Comparison of ENCODE assay signal across 1 cellular context in genomic region chr2:197599285-197599965, GRCh38.
A peak's percentile ranks its signal among the peaks of the same experiment; 100 is the strongest.
TF ChIP-seq lines count a peak whose summit lies in the region.

No MANE protein-coding gene starts in this region.

TF ChIP-seq in K562, 482 proteins besides CTCF, POLR2A, EP300 and RAD21 (continued from another document):
- TF ChIP-seq, protein P1, sequence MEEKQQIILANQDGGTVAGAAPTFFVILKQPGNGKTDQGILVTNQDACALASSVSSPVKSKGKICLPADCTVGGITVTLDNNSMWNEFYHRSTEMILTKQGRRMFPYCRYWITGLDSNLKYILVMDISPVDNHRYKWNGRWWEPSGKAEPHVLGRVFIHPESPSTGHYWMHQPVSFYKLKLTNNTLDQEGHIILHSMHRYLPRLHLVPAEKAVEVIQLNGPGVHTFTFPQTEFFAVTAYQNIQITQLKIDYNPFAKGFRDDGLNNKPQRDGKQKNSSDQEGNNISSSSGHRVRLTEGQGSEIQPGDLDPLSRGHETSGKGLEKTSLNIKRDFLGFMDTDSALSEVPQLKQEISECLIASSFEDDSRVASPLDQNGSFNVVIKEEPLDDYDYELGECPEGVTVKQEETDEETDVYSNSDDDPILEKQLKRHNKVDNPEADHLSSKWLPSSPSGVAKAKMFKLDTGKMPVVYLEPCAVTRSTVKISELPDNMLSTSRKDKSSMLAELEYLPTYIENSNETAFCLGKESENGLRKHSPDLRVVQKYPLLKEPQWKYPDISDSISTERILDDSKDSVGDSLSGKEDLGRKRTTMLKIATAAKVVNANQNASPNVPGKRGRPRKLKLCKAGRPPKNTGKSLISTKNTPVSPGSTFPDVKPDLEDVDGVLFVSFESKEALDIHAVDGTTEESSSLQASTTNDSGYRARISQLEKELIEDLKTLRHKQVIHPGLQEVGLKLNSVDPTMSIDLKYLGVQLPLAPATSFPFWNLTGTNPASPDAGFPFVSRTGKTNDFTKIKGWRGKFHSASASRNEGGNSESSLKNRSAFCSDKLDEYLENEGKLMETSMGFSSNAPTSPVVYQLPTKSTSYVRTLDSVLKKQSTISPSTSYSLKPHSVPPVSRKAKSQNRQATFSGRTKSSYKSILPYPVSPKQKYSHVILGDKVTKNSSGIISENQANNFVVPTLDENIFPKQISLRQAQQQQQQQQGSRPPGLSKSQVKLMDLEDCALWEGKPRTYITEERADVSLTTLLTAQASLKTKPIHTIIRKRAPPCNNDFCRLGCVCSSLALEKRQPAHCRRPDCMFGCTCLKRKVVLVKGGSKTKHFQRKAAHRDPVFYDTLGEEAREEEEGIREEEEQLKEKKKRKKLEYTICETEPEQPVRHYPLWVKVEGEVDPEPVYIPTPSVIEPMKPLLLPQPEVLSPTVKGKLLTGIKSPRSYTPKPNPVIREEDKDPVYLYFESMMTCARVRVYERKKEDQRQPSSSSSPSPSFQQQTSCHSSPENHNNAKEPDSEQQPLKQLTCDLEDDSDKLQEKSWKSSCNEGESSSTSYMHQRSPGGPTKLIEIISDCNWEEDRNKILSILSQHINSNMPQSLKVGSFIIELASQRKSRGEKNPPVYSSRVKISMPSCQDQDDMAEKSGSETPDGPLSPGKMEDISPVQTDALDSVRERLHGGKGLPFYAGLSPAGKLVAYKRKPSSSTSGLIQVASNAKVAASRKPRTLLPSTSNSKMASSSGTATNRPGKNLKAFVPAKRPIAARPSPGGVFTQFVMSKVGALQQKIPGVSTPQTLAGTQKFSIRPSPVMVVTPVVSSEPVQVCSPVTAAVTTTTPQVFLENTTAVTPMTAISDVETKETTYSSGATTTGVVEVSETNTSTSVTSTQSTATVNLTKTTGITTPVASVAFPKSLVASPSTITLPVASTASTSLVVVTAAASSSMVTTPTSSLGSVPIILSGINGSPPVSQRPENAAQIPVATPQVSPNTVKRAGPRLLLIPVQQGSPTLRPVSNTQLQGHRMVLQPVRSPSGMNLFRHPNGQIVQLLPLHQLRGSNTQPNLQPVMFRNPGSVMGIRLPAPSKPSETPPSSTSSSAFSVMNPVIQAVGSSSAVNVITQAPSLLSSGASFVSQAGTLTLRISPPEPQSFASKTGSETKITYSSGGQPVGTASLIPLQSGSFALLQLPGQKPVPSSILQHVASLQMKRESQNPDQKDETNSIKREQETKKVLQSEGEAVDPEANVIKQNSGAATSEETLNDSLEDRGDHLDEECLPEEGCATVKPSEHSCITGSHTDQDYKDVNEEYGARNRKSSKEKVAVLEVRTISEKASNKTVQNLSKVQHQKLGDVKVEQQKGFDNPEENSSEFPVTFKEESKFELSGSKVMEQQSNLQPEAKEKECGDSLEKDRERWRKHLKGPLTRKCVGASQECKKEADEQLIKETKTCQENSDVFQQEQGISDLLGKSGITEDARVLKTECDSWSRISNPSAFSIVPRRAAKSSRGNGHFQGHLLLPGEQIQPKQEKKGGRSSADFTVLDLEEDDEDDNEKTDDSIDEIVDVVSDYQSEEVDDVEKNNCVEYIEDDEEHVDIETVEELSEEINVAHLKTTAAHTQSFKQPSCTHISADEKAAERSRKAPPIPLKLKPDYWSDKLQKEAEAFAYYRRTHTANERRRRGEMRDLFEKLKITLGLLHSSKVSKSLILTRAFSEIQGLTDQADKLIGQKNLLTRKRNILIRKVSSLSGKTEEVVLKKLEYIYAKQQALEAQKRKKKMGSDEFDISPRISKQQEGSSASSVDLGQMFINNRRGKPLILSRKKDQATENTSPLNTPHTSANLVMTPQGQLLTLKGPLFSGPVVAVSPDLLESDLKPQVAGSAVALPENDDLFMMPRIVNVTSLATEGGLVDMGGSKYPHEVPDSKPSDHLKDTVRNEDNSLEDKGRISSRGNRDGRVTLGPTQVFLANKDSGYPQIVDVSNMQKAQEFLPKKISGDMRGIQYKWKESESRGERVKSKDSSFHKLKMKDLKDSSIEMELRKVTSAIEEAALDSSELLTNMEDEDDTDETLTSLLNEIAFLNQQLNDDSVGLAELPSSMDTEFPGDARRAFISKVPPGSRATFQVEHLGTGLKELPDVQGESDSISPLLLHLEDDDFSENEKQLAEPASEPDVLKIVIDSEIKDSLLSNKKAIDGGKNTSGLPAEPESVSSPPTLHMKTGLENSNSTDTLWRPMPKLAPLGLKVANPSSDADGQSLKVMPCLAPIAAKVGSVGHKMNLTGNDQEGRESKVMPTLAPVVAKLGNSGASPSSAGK (IDR thresholded peaks at IDR 0.05) = 0 out of 2 replicates have a peak, but pooled peaks have one; percentile 26
- TF ChIP-seq NCOA1 (IDR thresholded peaks at IDR 0.05; ENCODE audit: low read depth) (no peak), PKNOX1 (IDR thresholded peaks at IDR 0.05) (no peak), HMBOX1 (IDR thresholded peaks at IDR 0.05) (no peak), SMC3 (conservative IDR thresholded peaks at IDR 0.05; ENCODE audit: insufficient read depth, low read depth, low read length) (0 out of 2 replicates have a peak, but pooled peaks have one; percentile 40)
- TF ChIP-seq, protein P2, sequence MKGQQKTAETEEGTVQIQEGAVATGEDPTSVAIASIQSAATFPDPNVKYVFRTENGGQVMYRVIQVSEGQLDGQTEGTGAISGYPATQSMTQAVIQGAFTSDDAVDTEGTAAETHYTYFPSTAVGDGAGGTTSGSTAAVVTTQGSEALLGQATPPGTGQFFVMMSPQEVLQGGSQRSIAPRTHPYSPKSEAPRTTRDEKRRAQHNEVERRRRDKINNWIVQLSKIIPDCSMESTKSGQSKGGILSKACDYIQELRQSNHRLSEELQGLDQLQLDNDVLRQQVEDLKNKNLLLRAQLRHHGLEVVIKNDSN (CRISPR knock-in tag; IDR thresholded peaks at IDR 0.05) = no peak
- TF ChIP-seq, protein P3, sequence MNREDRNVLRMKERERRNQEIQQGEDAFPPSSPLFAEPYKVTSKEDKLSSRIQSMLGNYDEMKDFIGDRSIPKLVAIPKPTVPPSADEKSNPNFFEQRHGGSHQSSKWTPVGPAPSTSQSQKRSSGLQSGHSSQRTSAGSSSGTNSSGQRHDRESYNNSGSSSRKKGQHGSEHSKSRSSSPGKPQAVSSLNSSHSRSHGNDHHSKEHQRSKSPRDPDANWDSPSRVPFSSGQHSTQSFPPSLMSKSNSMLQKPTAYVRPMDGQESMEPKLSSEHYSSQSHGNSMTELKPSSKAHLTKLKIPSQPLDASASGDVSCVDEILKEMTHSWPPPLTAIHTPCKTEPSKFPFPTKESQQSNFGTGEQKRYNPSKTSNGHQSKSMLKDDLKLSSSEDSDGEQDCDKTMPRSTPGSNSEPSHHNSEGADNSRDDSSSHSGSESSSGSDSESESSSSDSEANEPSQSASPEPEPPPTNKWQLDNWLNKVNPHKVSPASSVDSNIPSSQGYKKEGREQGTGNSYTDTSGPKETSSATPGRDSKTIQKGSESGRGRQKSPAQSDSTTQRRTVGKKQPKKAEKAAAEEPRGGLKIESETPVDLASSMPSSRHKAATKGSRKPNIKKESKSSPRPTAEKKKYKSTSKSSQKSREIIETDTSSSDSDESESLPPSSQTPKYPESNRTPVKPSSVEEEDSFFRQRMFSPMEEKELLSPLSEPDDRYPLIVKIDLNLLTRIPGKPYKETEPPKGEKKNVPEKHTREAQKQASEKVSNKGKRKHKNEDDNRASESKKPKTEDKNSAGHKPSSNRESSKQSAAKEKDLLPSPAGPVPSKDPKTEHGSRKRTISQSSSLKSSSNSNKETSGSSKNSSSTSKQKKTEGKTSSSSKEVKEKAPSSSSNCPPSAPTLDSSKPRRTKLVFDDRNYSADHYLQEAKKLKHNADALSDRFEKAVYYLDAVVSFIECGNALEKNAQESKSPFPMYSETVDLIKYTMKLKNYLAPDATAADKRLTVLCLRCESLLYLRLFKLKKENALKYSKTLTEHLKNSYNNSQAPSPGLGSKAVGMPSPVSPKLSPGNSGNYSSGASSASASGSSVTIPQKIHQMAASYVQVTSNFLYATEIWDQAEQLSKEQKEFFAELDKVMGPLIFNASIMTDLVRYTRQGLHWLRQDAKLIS (CRISPR knock-in tag; IDR thresholded peaks at IDR 0.05) = no peak
- TF ChIP-seq, protein P4, sequence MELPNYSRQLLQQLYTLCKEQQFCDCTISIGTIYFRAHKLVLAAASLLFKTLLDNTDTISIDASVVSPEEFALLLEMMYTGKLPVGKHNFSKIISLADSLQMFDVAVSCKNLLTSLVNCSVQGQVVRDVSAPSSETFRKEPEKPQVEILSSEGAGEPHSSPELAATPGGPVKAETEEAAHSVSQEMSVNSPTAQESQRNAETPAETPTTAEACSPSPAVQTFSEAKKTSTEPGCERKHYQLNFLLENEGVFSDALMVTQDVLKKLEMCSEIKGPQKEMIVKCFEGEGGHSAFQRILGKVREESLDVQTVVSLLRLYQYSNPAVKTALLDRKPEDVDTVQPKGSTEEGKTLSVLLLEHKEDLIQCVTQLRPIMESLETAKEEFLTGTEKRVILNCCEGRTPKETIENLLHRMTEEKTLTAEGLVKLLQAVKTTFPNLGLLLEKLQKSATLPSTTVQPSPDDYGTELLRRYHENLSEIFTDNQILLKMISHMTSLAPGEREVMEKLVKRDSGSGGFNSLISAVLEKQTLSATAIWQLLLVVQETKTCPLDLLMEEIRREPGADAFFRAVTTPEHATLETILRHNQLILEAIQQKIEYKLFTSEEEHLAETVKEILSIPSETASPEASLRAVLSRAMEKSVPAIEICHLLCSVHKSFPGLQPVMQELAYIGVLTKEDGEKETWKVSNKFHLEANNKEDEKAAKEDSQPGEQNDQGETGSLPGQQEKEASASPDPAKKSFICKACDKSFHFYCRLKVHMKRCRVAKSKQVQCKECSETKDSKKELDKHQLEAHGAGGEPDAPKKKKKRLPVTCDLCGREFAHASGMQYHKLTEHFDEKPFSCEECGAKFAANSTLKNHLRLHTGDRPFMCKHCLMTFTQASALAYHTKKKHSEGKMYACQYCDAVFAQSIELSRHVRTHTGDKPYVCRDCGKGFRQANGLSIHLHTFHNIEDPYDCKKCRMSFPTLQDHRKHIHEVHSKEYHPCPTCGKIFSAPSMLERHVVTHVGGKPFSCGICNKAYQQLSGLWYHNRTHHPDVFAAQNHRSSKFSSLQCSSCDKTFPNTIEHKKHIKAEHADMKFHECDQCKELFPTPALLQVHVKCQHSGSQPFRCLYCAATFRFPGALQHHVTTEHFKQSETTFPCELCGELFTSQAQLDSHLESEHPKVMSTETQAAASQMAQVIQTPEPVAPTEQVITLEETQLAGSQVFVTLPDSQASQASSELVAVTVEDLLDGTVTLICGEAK (IDR thresholded peaks at IDR 0.05) = no peak
- TF ChIP-seq, protein P4 (CRISPR knock-in tag; IDR thresholded peaks at IDR 0.05) = no peak
TF ChIP-seq in K562: peak in this region for 3.
